Comparison of ENCODE assay signal across 20 cellular contexts in the genomic region with DNA sequence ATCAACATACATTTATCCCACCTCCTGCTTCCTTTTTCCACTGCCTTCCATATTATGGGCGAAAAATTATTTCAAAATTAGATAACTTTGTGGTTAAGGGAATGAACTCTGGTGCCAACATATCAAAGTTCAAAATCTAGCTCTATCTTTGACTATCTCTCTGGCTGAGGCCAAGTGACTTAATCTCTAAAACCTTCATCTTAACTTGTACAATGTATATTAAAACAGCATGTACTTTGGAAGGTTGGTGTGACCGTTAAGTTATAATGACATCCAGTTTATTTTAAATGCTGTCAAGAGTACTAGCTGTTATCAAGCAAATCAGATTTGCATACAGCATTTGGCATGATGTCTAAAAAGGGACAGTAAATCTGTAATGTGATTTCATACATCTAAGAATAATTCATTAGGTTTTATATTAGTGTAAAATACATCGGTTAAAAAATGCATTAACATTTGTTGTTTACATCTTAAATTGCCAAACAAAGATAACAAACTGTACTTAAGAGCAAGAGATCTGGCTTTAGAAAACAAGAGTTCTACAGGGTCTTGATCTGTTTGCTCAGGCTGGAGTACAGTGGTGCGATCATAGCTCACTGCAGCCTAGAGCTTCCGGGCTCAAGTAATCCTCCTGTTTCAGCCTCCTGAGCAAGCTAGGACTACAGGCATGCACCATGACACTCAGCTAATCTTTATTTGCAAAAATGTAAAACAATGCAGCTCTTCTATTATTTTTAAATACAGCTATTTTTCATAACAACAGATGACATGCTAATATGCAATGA.
DNase-seq lines count a peak whose midpoint lies in the region; ATAC-seq, FAIRE-seq and TF ChIP-seq lines count a peak whose summit lies in the region.
"Had no signal": no experiment of that assay in that cellular context is flagged by ENCODE, and none has a peak within 500 bp of the region (broad histone marks: within the 10 kb centered on the region; RNA-seq: fewer than 3 reads in every experiment).

No MANE protein-coding gene starts in this region.

- H3K4me1 ChIP-seq in mammary epithelial cell (ENCODE audit: insufficient read depth, low read length) (peaks cover 5% of the 10 kb centered on the region), breast epithelium (no peaks in the 10 kb centered on the region), Panc1 (ENCODE audit: control insufficient read depth, insufficient read depth, low read length) (peaks cover 21% of the 10 kb centered on the region), astrocyte (ENCODE audit: insufficient read depth, low read length) (peaks cover 6% of the 10 kb centered on the region), mesendoderm (ENCODE audit: control insufficient read depth, low read depth, low read length) (no peaks in the 10 kb centered on the region)
- H3K4me1 ChIP-seq: Peyer's patch had no signal

- H2BK15ac ChIP-seq in mesendoderm (replicated peaks; ENCODE audit: low read depth) = no peak overlapping the region

- H3K4me2 ChIP-seq in mammary epithelial cell (ENCODE audit: insufficient read depth, low read depth, low read length) = no peak overlapping the region
- H3K4me2 ChIP-seq in astrocyte (ENCODE audit: low read length) = no peak overlapping the region
- no peak overlapping the region for H3K4me2 ChIP-seq in mesendoderm (ENCODE audit: low read length)
- H3K4me2 ChIP-seq: GM23338 had no signal

- in situ Hi-C loops in mammary epithelial cell (cut with MboI; ENCODE audit: low sequenced_read_pairs in 2 of 2) = no loop called here
- in situ Hi-C loops in Panc1 (cut with HindIII; ENCODE audit: low pct_unique_long_range_greater_than_20kb, low sequenced_read_pairs) = no loop called here

- ATAC-seq in Panc1 (peak; percentile 96), HG03342 (IDR thresholded peaks at IDR 0.05; ENCODE audit: unreplicated experiment) (no peak)
- ATAC-seq: GM23338 had no signal

- no peaks in the 10 kb centered on the region for H4K20me1 ChIP-seq in mammary epithelial cell (ENCODE audit: insufficient read depth, low read length)
- no peaks in the 10 kb centered on the region for H4K20me1 ChIP-seq in astrocyte (ENCODE audit: insufficient read depth, low read length)

- intact Hi-C loops in mammary epithelial cell (cut with micrococcal nuclease) = no loop called here
- intact Hi-C loops in breast epithelium (cut with DNase I; ENCODE audit: low total_unique reads) = no loop called here
- intact Hi-C loops in Panc1 (cut with micrococcal nuclease; ENCODE audit: unreplicated experiment) = no loop called here

- WGBS in mammary epithelial cell (ENCODE audit: low coverage, missing lambda C conversion rate) = 84% methylated on average over 5 of the region's 5 CpGs
- no CpG with 5 or more reads among the region's 5 CpGs for whole genome bisulfite sequencing in mesendoderm (ENCODE audit: extremely low coverage, insufficient coverage, low lambda C conversion rate)

- no peak overlapping the region for H3K23ac ChIP-seq in mesendoderm (ENCODE audit: low read length)

- H4K8ac ChIP-seq in mesendoderm (ENCODE audit: low read depth, low read length) = no peak overlapping the region

- H3K9ac ChIP-seq in mammary epithelial cell (ENCODE audit: insufficient read depth, low read length) = no peak overlapping the region
- no peak overlapping the region for H3K9ac ChIP-seq in astrocyte (ENCODE audit: low read length)
- H3K9ac ChIP-seq in mesendoderm (ENCODE audit: low read length) = no peak overlapping the region

- H4K5ac ChIP-seq in mesendoderm (ENCODE audit: low read length) = no peak overlapping the region

- no peak overlapping the region for H3K4me3 Mint-ChIP-seq in astrocyte (ENCODE audit: unreplicated experiment)
- H3K4me3 Mint-ChIP-seq: CD4-positive, alpha-beta T cell; GM23338; IgD-negative memory B cell had no signal

- H3K4me1 Mint-ChIP-seq in astrocyte (ENCODE audit: low read depth, unreplicated experiment) = peaks cover 8% of the 10 kb centered on the region
- H3K4me1 Mint-ChIP-seq: IgD-negative memory B cell had no signal

- H3K79me1 ChIP-seq in mesendoderm (ENCODE audit: low read length) = no peaks in the 10 kb centered on the region

- H3K9me3 ChIP-seq in mammary epithelial cell (replicated peaks; ENCODE audit: insufficient read depth, low read length) (no peaks in the 10 kb centered on the region), breast epithelium (no peaks in the 10 kb centered on the region), Panc1 (ENCODE audit: control insufficient read depth, insufficient read depth, low read depth, low read length) (no peaks in the 10 kb centered on the region), astrocyte (ENCODE audit: insufficient read depth, low read depth, low read length) (no peaks in the 10 kb centered on the region)
- H3K9me3 ChIP-seq: Peyer's patch had no signal

- H3K18ac ChIP-seq in mesendoderm (ENCODE audit: low read length) = no peak overlapping the region

- no peak overlapping the region for H3K27ac Mint-ChIP-seq in astrocyte (ENCODE audit: unreplicated experiment)
- H3K27ac Mint-ChIP-seq: CD4-positive, alpha-beta T cell; GM23338; IgD-negative memory B cell had no signal

- H3K4ac ChIP-seq in mesendoderm (ENCODE audit: low read depth, low read length) = no peak overlapping the region

- H3K9me3 Mint-ChIP-seq in astrocyte (ENCODE audit: unreplicated experiment) = no peaks in the 10 kb centered on the region
- H3K9me3 Mint-ChIP-seq: GM23338 had no signal

- no peak overlapping the region for H3K56ac ChIP-seq in mesendoderm (ENCODE audit: low read length)

- TF ChIP-seq CTCF in mammary epithelial cell (conservative IDR thresholded peaks at IDR 0.05 in 1 of 2, IDR thresholded peaks at IDR 0.05 in 1 of 2; ENCODE audit: extremely low read depth in 1 of 2, insufficient read depth in 1 of 2, low read depth in 1 of 2, low read length in 2 of 2) = no peak
- no peak for TF ChIP-seq CTCF in breast epithelium (IDR thresholded peaks at IDR 0.05)
- no peak for TF ChIP-seq CTCF in Panc1 (IDR thresholded peaks at IDR 0.05)
- no peak for TF ChIP-seq CTCF in astrocyte (IDR thresholded peaks at IDR 0.05; ENCODE audit: insufficient read depth, low read depth, low read length)

- no peak for TF ChIP-seq POLR2A in breast epithelium (IDR thresholded peaks at IDR 0.05)

- no peaks in the 10 kb centered on the region for H3K36me3 Mint-ChIP-seq in astrocyte (ENCODE audit: low read depth, unreplicated experiment)
- H3K36me3 Mint-ChIP-seq: IgD-negative memory B cell had no signal

- no peak overlapping the region for H2BK120ac ChIP-seq in mesendoderm (ENCODE audit: low read depth, low read length)

- peak overlapping the region; percentile 39 for H2AFZ ChIP-seq in mammary epithelial cell (ENCODE audit: low read depth, low read length)
- H2AFZ ChIP-seq in astrocyte (ENCODE audit: low read depth, low read length) = no peak overlapping the region
- H2AFZ ChIP-seq: GM23338 had no signal

- POLR2A ChIA-PET in Panc1 (lab: Charles Lee) = interaction anchor here (0.6 kb wide), 1 partner anchor 51 kb away, joined by 3 read pairs; no protein-coding TSS in a partner anchor

- FAIRE-seq in astrocyte (lab: Jason Lieb, UNC) = peak; percentile 29
- FAIRE-seq: GM12891 had no signal

- no peak overlapping the region for H3K4me3 ChIP-seq in mammary epithelial cell (replicated peaks in 1 of 3; ENCODE audit: insufficient read depth in 1 of 3, low read depth in 2 of 3, low read length in 3 of 3)
- H3K4me3 ChIP-seq in breast epithelium = no peak overlapping the region
- H3K4me3 ChIP-seq in Panc1 (ENCODE audit: low read depth in 2 of 2, low read length in 2 of 2) = 0 out of 4 replicates have a peak overlapping the region, but pooled peaks of 1 of the 2 experiments have one; percentile 1
- H3K4me3 ChIP-seq in astrocyte (ENCODE audit: insufficient read depth, low read depth, low read length) = no peak overlapping the region
- H3K4me3 ChIP-seq in mesendoderm (ENCODE audit: low read length) = no peak overlapping the region
- H3K4me3 ChIP-seq: GM23338, Peyer's patch had no signal

- H3K36me3 ChIP-seq in mammary epithelial cell (ENCODE audit: insufficient read depth, low read length) (no peaks in the 10 kb centered on the region), breast epithelium (no peaks in the 10 kb centered on the region), Panc1 (ENCODE audit: control insufficient read depth, insufficient read depth, low read length) (no peaks in the 10 kb centered on the region), astrocyte (ENCODE audit: insufficient read depth, low read length) (no peaks in the 10 kb centered on the region), mesendoderm (ENCODE audit: control insufficient read depth, insufficient read depth, low read length) (no peaks in the 10 kb centered on the region)
- H3K36me3 ChIP-seq: Peyer's patch had no signal

- H3K79me2 ChIP-seq in mammary epithelial cell (ENCODE audit: insufficient read depth, low read length) (no peaks in the 10 kb centered on the region), astrocyte (ENCODE audit: insufficient read depth, low read length) (no peaks in the 10 kb centered on the region), mesendoderm (ENCODE audit: control insufficient read depth, insufficient read depth, low read length) (no peaks in the 10 kb centered on the region)

- DNase-seq in mammary epithelial cell (no peak), breast epithelium (ENCODE audit: low spot score in 2 of 2) (no peak), Panc1 (ENCODE audit: low read depth, low spot score) (peak; percentile 25), astrocyte (ENCODE audit: low read depth) (no peak), cerebellar nuclear complex (lab: John Stamatoyannopoulos, UW) (no peak), mesendoderm (no peak), NCI-H524 treated with DMSO at 0.1 percent for 48 hours (lab: John Stamatoyannopoulos, UW) (no peak)
- DNase-seq: CD4-positive, alpha-beta T cell; DMS153; MM.1S; NCI-H1092 treated with DMSO at 0.1 percent for 48 hours; NCI-H146; NCI-H510A; Peyer's patch; Right ventricle myocardium superior had no signal

- dilution Hi-C loops in mammary epithelial cell (cut with HindIII; ENCODE audit: low sequenced_read_pairs) = no loop called here

- H2BK5ac ChIP-seq in mesendoderm (ENCODE audit: low read length) = no peak overlapping the region

- BruUV-seq in mammary epithelial cell (replicated peaks; lab: Mats Ljungman, UMichigan) = no TSS peak
- no TSS peak for BruUV-seq in Panc1 (replicated peaks; lab: Mats Ljungman, UMichigan)

- no peaks in the 10 kb centered on the region for H3K27me3 ChIP-seq in mammary epithelial cell (ENCODE audit: insufficient read depth, low read length)
- H3K27me3 ChIP-seq in breast epithelium = no peaks in the 10 kb centered on the region
- H3K27me3 ChIP-seq in Panc1 (ENCODE audit: control insufficient read depth, insufficient read depth, low read length) = no peaks in the 10 kb centered on the region
- H3K27me3 ChIP-seq in astrocyte (ENCODE audit: insufficient read depth, low read length) = no peaks in the 10 kb centered on the region
- H3K27me3 ChIP-seq in mesendoderm (ENCODE audit: insufficient read depth, low read length, poor library complexity) = no peaks in the 10 kb centered on the region
- H3K27me3 ChIP-seq: Peyer's patch had no signal

- H3K27me3 Mint-ChIP-seq in astrocyte (ENCODE audit: low read depth, unreplicated experiment) = no peaks in the 10 kb centered on the region
- H3K27me3 Mint-ChIP-seq: CD4-positive, alpha-beta T cell; IgD-negative memory B cell had no signal

- H2AK5ac ChIP-seq in mesendoderm (ENCODE audit: low read length) = no peak overlapping the region

- CTCF ChIA-PET in mammary epithelial cell (lab: Charles Lee; ENCODE audit: low non-redundant PET) = no interaction called here
- CTCF ChIA-PET in Panc1 (lab: Charles Lee) = no interaction called here

- H3K27ac ChIP-seq in mammary epithelial cell (ENCODE audit: insufficient read depth, low read depth, low read length) (no peak overlapping the region), breast epithelium (no peak overlapping the region), Panc1 (ENCODE audit: low read length) (peak overlapping the region; percentile 80), astrocyte (ENCODE audit: low read depth, low read length) (no peak overlapping the region), mesendoderm (ENCODE audit: low read depth, low read length) (no peak overlapping the region)
- H3K27ac ChIP-seq: HL-60, Peyer's patch had no signal
